In genomic region chr2:63697160-63697559, GRCh38 we compare ENCODE assay signal across 22 cellular contexts.
"Had no signal": no experiment of that assay in that cellular context is flagged by ENCODE, and none has a peak within 500 bp of the region (broad histone marks: within the 10 kb centered on the region; RNA-seq: fewer than 3 reads in every experiment).

No MANE protein-coding gene starts in this region.

- H3K4me2 ChIP-seq: KMS-11, PC-9 had no signal

- H3K27ac Mint-ChIP-seq: IgD-negative memory B cell had no signal

- H3K27ac ChIP-seq: KMS-11, PC-9, SJSA1, SK-N-MC had no signal

- H3K4me3 Mint-ChIP-seq: IgD-negative memory B cell had no signal

- ATAC-seq: K562 had no signal

- H3K27me3 ChIP-seq: Peyer's patch, SJSA1 had no signal

- FAIRE-seq: K562 had no signal

- H3K27me3 Mint-ChIP-seq: IgD-negative memory B cell had no signal

- H3K4me3 ChIP-seq: K562, PC-9, Peyer's patch, SJSA1, SK-N-MC had no signal

- H3K9ac ChIP-seq: KMS-11 had no signal

- H3K9me3 Mint-ChIP-seq: IgD-negative memory B cell had no signal

- H3K36me3 ChIP-seq: Peyer's patch, SJSA1 had no signal

- H3K4me1 Mint-ChIP-seq: IgD-negative memory B cell had no signal

- DNase-seq: Kasumi-1, MM.1S, NCI-H1092 treated with DMSO at 0.1 percent for 48 hours, NCI-H1436, NCI-H187, NCI-H2029, NCI-H2081 treated with DMSO at 0.1 percent for 48 hours, NCI-H2171, NCI-H446, NCI-H510A, NCI-H524 treated with DMSO at 0.1 percent for 48 hours, NCI-H69, NCI-H774, Peyer's patch, Right ventricle myocardium superior, SIG-M5 had no signal

- H3K36me3 Mint-ChIP-seq: IgD-negative memory B cell had no signal

- H3K9me3 ChIP-seq: Peyer's patch, SJSA1 had no signal
